28 cellular contexts compared by ENCODE assay signal in genomic region chr4:107850438-107850837, GRCh38. TPM values are rescaled to one million over a fixed set of nuclear protein-coding genes. Genes with fewer than 3 reads are reported as not detected.
DNase-seq lines count a peak whose midpoint lies in the region; ATAC-seq and TF ChIP-seq lines count a peak whose summit lies in the region.
"Had no signal": no experiment of that assay in that cellular context is flagged by ENCODE, and none has a peak within 500 bp of the region (broad histone marks: within the 10 kb centered on the region; RNA-seq: fewer than 3 reads in every experiment).

No MANE protein-coding gene starts in this region.

- H3K27ac Mint-ChIP-seq in T-helper 17 cell, result no peak overlapping the region
- H3K27ac Mint-ChIP-seq: progenitor cell of endocrine pancreas had no signal

- POLR2A ChIA-PET in GM10248 (lab: Yijun Ruan, JAX), result no interaction called here

- CTCF ChIA-PET in GM10248 (lab: Yijun Ruan, JAX), result no interaction called here

- no peaks in the 10 kb centered on the region for H3K9me3 ChIP-seq in T-helper 17 cell (ENCODE audit: control insufficient read depth, low read length, poor library complexity, severe bottlenecking)
- H3K9me3 ChIP-seq: body of pancreas, gastrocnemius medialis, thoracic aorta, vagina had no signal

- no peak overlapping the region for H3K4me3 Mint-ChIP-seq in T-helper 17 cell
- H3K4me3 Mint-ChIP-seq: neural crest cell had no signal

- peaks cover 6% of the 10 kb centered on the region for H3K4me1 Mint-ChIP-seq in T-helper 17 cell
- H3K4me1 Mint-ChIP-seq: neural crest cell had no signal

- peaks cover 18% of the 10 kb centered on the region for H3K27me3 Mint-ChIP-seq in T-helper 17 cell
- H3K27me3 Mint-ChIP-seq: progenitor cell of endocrine pancreas had no signal

- TF ChIP-seq CTCF in omental fat pad (IDR thresholded peaks at IDR 0.05), result no peak
- TF ChIP-seq CTCF in GM10248 (IDR thresholded peaks at IDR 0.05; ENCODE audit: control extremely low read depth, extremely low read depth, low read depth, missing control alignments), result no peak

- peaks cover 2% of the 10 kb centered on the region for H3K36me3 Mint-ChIP-seq in T-helper 17 cell (ENCODE audit: low read depth)

- ATAC-seq in GM18858 (IDR thresholded peaks at IDR 0.05; ENCODE audit: unreplicated experiment) (peak; percentile 56), GM19043 (IDR thresholded peaks at IDR 0.05; ENCODE audit: low read depth, unreplicated experiment) (peak; percentile 58), HG03135 (IDR thresholded peaks at IDR 0.05; ENCODE audit: unreplicated experiment) (peak; percentile 65), T-helper 17 cell (peak; percentile 54), omental fat pad (ENCODE audit: low FRiP score) (no peak)
- ATAC-seq: body of pancreas, gastrocnemius medialis had no signal

- DNase-seq in T-helper 17 cell, result no peak
- DNase-seq in omental fat pad (ENCODE audit: low spot score), result no peak
- DNase-seq in NCI-H748 treated with DMSO at 0.1 percent for 48 hours (lab: John Stamatoyannopoulos, UW), result no peak
- DNase-seq in GM10248 (ENCODE audit: extremely low spot score), result no peak
- DNase-seq in effector CD4-positive, alpha-beta T cell, result no peak
- DNase-seq: activated CD4-positive, alpha-beta T cell treated with anti-CD3 and anti-CD28 coated beads for 1 hour; activated CD8-positive, alpha-beta memory T cell treated with anti-CD3 and anti-CD28 coated beads for 24 hours; activated T-cell treated with anti-CD3 and anti-CD28 coated beads, Interleukin-2, amount 50 U/mL, for 1 hour; body of pancreas; C1 segment of cervical spinal cord; cerebellar nuclear complex; COR-L47; DMS79; dorsolateral prefrontal cortex; gastrocnemius medialis; GF-D8; NCI-H1436; NCI-H2107; NCI-H82; stimulated activated naive CD4-positive, alpha-beta T cell; T-helper 1 cell had no signal

RNA-seq across cellular contexts. Expression of gene SGMS2, which starts 25.7 kb away (rescaled TPM):
- total RNA-seq in T-helper 17 cell (under 1 TPM in 1 of 2 donors, not detected in 1; 0.32 TPM), omental fat pad (100 to 1,000 TPM in 2 of 4 donors, 10 to 100 TPM in 2; 20.2 to 473 (median 149) TPM)

Comparison
In these comparisons a context has a peak if more than half of its experiments do, and no peak if none do; other contexts are left out.
1. RNA of gene SGMS2, which starts 25.7 kb away (total RNA-seq): 20.2 to 473 TPM in omental fat pad; 0.32 TPM in T-helper 17 cell; every median in the first group is over 10 times any median in the second.